In genomic region chr2:24197213-24197612, GRCh38 we compare ENCODE assay signal across 8 cellular contexts. TPM values are rescaled to one million over a fixed set of nuclear protein-coding genes. Genes with fewer than 3 reads are reported as not detected.
"Had no signal": no experiment of that assay in that cellular context is flagged by ENCODE, and none has a peak within 500 bp of the region (broad histone marks: within the 10 kb centered on the region; RNA-seq: fewer than 3 reads in every experiment).

No MANE protein-coding gene starts in this region.

RNA-seq across cellular contexts. Expression of gene FAM228A, which starts 22.4 kb away (rescaled TPM):
- total RNA-seq: activated B cell treated with CpG ODN at 0.5 μM for 24 hours; activated CD4-positive, alpha-beta T cell treated with anti-CD3 and anti-CD28 coated beads, Interleukin-2, amount 10 ng/mL, durations not matched to agents 24 days and 14 days; activated CD8-positive, alpha-beta memory T cell treated with anti-CD3 and anti-CD28 coated beads for 36 hours; activated CD8-positive, alpha-beta memory T cell treated with anti-CD3 and anti-CD28 coated beads, Interleukin-2, amount 10 ng/mL, durations not matched to agents 7 days and 5 days; activated CD8-positive, alpha-beta T cell treated with anti-CD3 and anti-CD28 coated beads for 36 hours; activated CD8-positive, alpha-beta T cell treated with anti-CD3 and anti-CD28 coated beads, Interleukin-2, amount 10 ng/mL, durations not matched to agents 7 days and 5 days; T-helper 1 cell treated with Interleukin-12 subunit alpha and Interleukin-12 subunit beta and Interleukin-4 antibody, amounts not matched to agents 30 ng/mL and 1 ng/mL, for 36 hours; T-helper 2 cell treated with Interferon-gamma antibody and Interleukin-4, amounts not matched to agents 100 ng/mL and 5 ng/mL, for 36 hours had no signal
